9 cellular contexts compared by ENCODE assay signal in genomic region chr11:13260196-13260962, GRCh38. TPM values are rescaled to one million over a fixed set of nuclear protein-coding genes. Genes with fewer than 3 reads are reported as not detected.
A peak's percentile ranks its signal among the peaks of the same experiment; 100 is the strongest.
DNase-seq lines count a peak whose midpoint lies in the region; ATAC-seq and TF ChIP-seq lines count a peak whose summit lies in the region.
"Had no signal": no experiment of that assay in that cellular context is flagged by ENCODE, and none has a peak within 500 bp of the region (broad histone marks: within the 10 kb centered on the region; RNA-seq: fewer than 3 reads in every experiment).

No MANE protein-coding gene starts in this region.

- no peaks in the 10 kb centered on the region for H3K9me3 ChIP-seq in skeletal muscle tissue (ENCODE audit: control insufficient read depth in 3 of 3, low read length in 3 of 3)

- peaks cover 18 to 22% (median 19%) of the 10 kb centered on the region in 3 donors for H3K4me1 ChIP-seq in skeletal muscle tissue (ENCODE audit: control insufficient read depth in 3 of 3, insufficient read depth in 3 of 3, low read length in 3 of 3)

- H3K4me3 ChIP-seq in fibroblast of the aortic adventitia (ENCODE audit: low read depth, low read length) (no peak overlapping the region), skeletal muscle tissue (ENCODE audit: low read length in 3 of 3) (peak overlapping the region in 1 of 3 donors; percentile 30)

- no peak overlapping the region for H3K9ac ChIP-seq in skeletal muscle tissue (ENCODE audit: low read depth in 1 of 3, low read length in 3 of 3)

- H3K27me3 ChIP-seq in skeletal muscle tissue (ENCODE audit: control insufficient read depth in 3 of 3, insufficient read depth in 3 of 3, low read length in 3 of 3), result no peaks in the 10 kb centered on the region

- no peak for ATAC-seq in HG03342 (IDR thresholded peaks at IDR 0.05; ENCODE audit: unreplicated experiment)
- no peak for ATAC-seq in HG02798 (IDR thresholded peaks at IDR 0.05; ENCODE audit: poor library complexity, unreplicated experiment)
- no peak for ATAC-seq in GM21423 (IDR thresholded peaks at IDR 0.05; ENCODE audit: unreplicated experiment)

- peak; percentile 4 for DNase-seq in HCEC 1CT
- DNase-seq in NCI-H69 (lab: John Stamatoyannopoulos, UW), result peak; percentile 87
- peak; percentile 29 for DNase-seq in fibroblast of the aortic adventitia (ENCODE audit: low read depth)
- DNase-seq in superior temporal gyrus (ENCODE audit: extremely low spot score), result no peak
- DNase-seq: effector CD4-positive, alpha-beta T cell had no signal

- no peak for TF ChIP-seq CTCF in fibroblast of the aortic adventitia (IDR thresholded peaks at IDR 0.05; ENCODE audit: insufficient read depth, low read length)

- H3K27ac ChIP-seq in skeletal muscle tissue (ENCODE audit: low read depth, low read length), result peak overlapping the region; percentile 79

- no peaks in the 10 kb centered on the region for H3K36me3 ChIP-seq in skeletal muscle tissue (ENCODE audit: control insufficient read depth in 3 of 3, insufficient read depth in 3 of 3, low read length in 3 of 3)

RNA-seq across cellular contexts. Expression of gene BMAL1, which starts 17.2 kb away (rescaled TPM):
- total RNA-seq in fibroblast of the aortic adventitia (ENCODE audit: low replicate concordance), result 5.5 and 6.1 TPM in 2 replicates
- 18.8 TPM for total RNA-seq in skeletal muscle tissue
